Comparison of ENCODE assay signal across 9 cellular contexts in genomic region chr1:198168180-198168579, GRCh38. TPM values are rescaled to one million over a fixed set of nuclear protein-coding genes. Genes with fewer than 3 reads are reported as not detected.
DNase-seq lines count a peak whose midpoint lies in the region; ATAC-seq and TF ChIP-seq lines count a peak whose summit lies in the region.
"Had no signal": no experiment of that assay in that cellular context is flagged by ENCODE, and none has a peak within 500 bp of the region (broad histone marks: within the 10 kb centered on the region; RNA-seq: fewer than 3 reads in every experiment).

No MANE protein-coding gene starts in this region.

- H3K27ac Mint-ChIP-seq in CD8-positive, alpha-beta T cell: peak overlapping the region; percentile 97
- H3K27ac Mint-ChIP-seq in activated B cell treated with CpG ODN at 0.5 μM for 24 hours (peak overlapping the region; percentile 79), endothelial cell (ENCODE audit: unreplicated experiment) (no peak overlapping the region)

- no peak for DNase-seq in CD8-positive, alpha-beta T cell
- DNase-seq in activated B cell treated with CpG ODN at 0.5 μM for 24 hours (no peak), right cardiac atrium (no peak), coronary artery (ENCODE audit: low spot score) (no peak), endothelial cell (ENCODE audit: low spot score) (no peak), iPS-NIHi11 (ENCODE audit: low spot score) (no peak), occipital lobe (lab: John Stamatoyannopoulos, UW) (no peak)
- DNase-seq: NCI-H2081 treated with DMSO at 0.1 percent for 48 hours had no signal

- peak overlapping the region; percentile 14 for H3K27ac ChIP-seq in CD8-positive, alpha-beta T cell (ENCODE audit: low read depth, low read length)
- H3K27ac ChIP-seq in right cardiac atrium (ENCODE audit: low read length) (peak overlapping the region; percentile 13), coronary artery (no peak overlapping the region)

- no peaks in the 10 kb centered on the region for H3K9me3 ChIP-seq in CD8-positive, alpha-beta T cell (ENCODE audit: low read length)
- no peaks in the 10 kb centered on the region for H3K9me3 ChIP-seq in right cardiac atrium (ENCODE audit: control insufficient read depth, low read length)

- CTCF ChIA-PET in CD8-positive, alpha-beta T cell (lab: Charles Lee): interaction anchor here (1.1 to 3.1 kb wide), 4 partner anchors 10 to 31 kb away, joined by 3 to 12 read pairs (median 4); no protein-coding TSS in a partner anchor
- CTCF ChIA-PET in activated B cell treated with CpG ODN at 0.5 μM for 24 hours (lab: Charles Lee): no interaction called here

- intact Hi-C loops in CD8-positive, alpha-beta T cell (cut with DNase I, micrococcal nuclease): no loop called here
- intact Hi-C loops in activated B cell treated with CpG ODN at 0.5 μM for 24 hours (cut with micrococcal nuclease): loop anchor here (1.0 kb wide), 1 partner anchor 9 kb away; no protein-coding TSS in a partner anchor
- intact Hi-C loops in right cardiac atrium (cut with DNase I): loop anchor here in 1 of 4 donors (10.0 kb wide), 1 partner anchor 97 kb away; no protein-coding TSS in a partner anchor

- H3K27me3 ChIP-seq in CD8-positive, alpha-beta T cell (ENCODE audit: insufficient read depth, low read length): no peaks in the 10 kb centered on the region
- H3K27me3 ChIP-seq in right cardiac atrium (ENCODE audit: control insufficient read depth, insufficient read depth): no peaks in the 10 kb centered on the region

- no peaks in the 10 kb centered on the region for H3K27me3 Mint-ChIP-seq in CD8-positive, alpha-beta T cell (ENCODE audit: low read depth)
- H3K27me3 Mint-ChIP-seq in activated B cell treated with CpG ODN at 0.5 μM for 24 hours: no peaks in the 10 kb centered on the region
- peaks cover 1% of the 10 kb centered on the region for H3K27me3 Mint-ChIP-seq in endothelial cell (ENCODE audit: unreplicated experiment)

- H3K36me3 Mint-ChIP-seq in CD8-positive, alpha-beta T cell: peaks cover 2% of the 10 kb centered on the region
- H3K36me3 Mint-ChIP-seq in activated B cell treated with CpG ODN at 0.5 μM for 24 hours (ENCODE audit: low read depth) (no peaks in the 10 kb centered on the region), endothelial cell (ENCODE audit: low read depth, unreplicated experiment) (no peaks in the 10 kb centered on the region)

- WGBS in right cardiac atrium: 71% methylated on average over 2 of the region's 2 CpGs

- H3K4me1 Mint-ChIP-seq in CD8-positive, alpha-beta T cell (ENCODE audit: low read depth): peaks cover 93% of the 10 kb centered on the region
- H3K4me1 Mint-ChIP-seq in activated B cell treated with CpG ODN at 0.5 μM for 24 hours (peaks cover 74% of the 10 kb centered on the region), endothelial cell (ENCODE audit: unreplicated experiment) (peaks cover 47% of the 10 kb centered on the region)

- ATAC-seq in CD8-positive, alpha-beta T cell: no peak
- peak; percentile 22 for ATAC-seq in GM21529 (IDR thresholded peaks at IDR 0.05; ENCODE audit: unreplicated experiment)
- ATAC-seq in activated B cell treated with CpG ODN at 0.5 μM for 24 hours (ENCODE audit: low read depth): peak; percentile 41
- no peak for ATAC-seq in right cardiac atrium

- no peak for TF ChIP-seq CTCF in CD8-positive, alpha-beta T cell (IDR thresholded peaks at IDR 0.05)
- TF ChIP-seq CTCF in activated B cell treated with CpG ODN at 0.5 μM for 24 hours (IDR thresholded peaks at IDR 0.05) (no peak), coronary artery (IDR thresholded peaks at IDR 0.05) (no peak), endothelial cell (IDR thresholded peaks at IDR 0.05; ENCODE audit: unreplicated experiment) (no peak)

- peak overlapping the region; percentile 73 for H3K4me3 Mint-ChIP-seq in CD8-positive, alpha-beta T cell
- H3K4me3 Mint-ChIP-seq in activated B cell treated with CpG ODN at 0.5 μM for 24 hours: no peak overlapping the region
- no peak overlapping the region for H3K4me3 Mint-ChIP-seq in endothelial cell (ENCODE audit: unreplicated experiment)

- POLR2A ChIA-PET in CD8-positive, alpha-beta T cell (lab: Charles Lee): interaction anchor here (0.7 to 2.4 kb wide), 5 partner anchors 10 to 18 kb away, joined by 3 to 16 read pairs (median 4); no protein-coding TSS in a partner anchor
- POLR2A ChIA-PET in activated B cell treated with CpG ODN at 0.5 μM for 24 hours (lab: Charles Lee): interaction anchor here (3.3 kb wide), 1 partner anchor 10 kb away, joined by 15 read pairs; no protein-coding TSS in a partner anchor

- H3K4me1 ChIP-seq in CD8-positive, alpha-beta T cell (ENCODE audit: insufficient read depth, low read length): peaks cover 93% of the 10 kb centered on the region
- peaks cover 27% of the 10 kb centered on the region for H3K4me1 ChIP-seq in right cardiac atrium (ENCODE audit: control insufficient read depth, insufficient read depth, low read length)

- no peaks in the 10 kb centered on the region for H3K9me3 Mint-ChIP-seq in CD8-positive, alpha-beta T cell
- H3K9me3 Mint-ChIP-seq in activated B cell treated with CpG ODN at 0.5 μM for 24 hours (no peaks in the 10 kb centered on the region), endothelial cell (ENCODE audit: unreplicated experiment) (no peaks in the 10 kb centered on the region)

- no peaks in the 10 kb centered on the region for H3K36me3 ChIP-seq in CD8-positive, alpha-beta T cell (ENCODE audit: insufficient read depth, low read length)

- no peak overlapping the region for H3K4me3 ChIP-seq in CD8-positive, alpha-beta T cell (ENCODE audit: low read depth, low read length)
- no peak overlapping the region for H3K4me3 ChIP-seq in right cardiac atrium (ENCODE audit: low read length)
- no peak overlapping the region for H3K4me3 ChIP-seq in coronary artery

RNA-seq across cellular contexts. Expression of gene NEK7, which starts 11.4 kb away (rescaled TPM):
- 10 to 100 TPM; 12.1 to 16.1 TPM for total RNA-seq in CD8-positive, alpha-beta T cell
- total RNA-seq in activated B cell treated with CpG ODN at 0.5 μM for 24 hours (28.3 and 33.5 TPM in 2 replicates), right cardiac atrium (100 to 1,000 TPM; 168 to 276 (median 179) TPM), endothelial cell (ENCODE audit: unreplicated experiment) (44.9 TPM), occipital lobe (24.6 TPM)
- polyA plus RNA-seq in right cardiac atrium: 57.6 TPM

Comparison
In these comparisons a context has a peak if more than half of its experiments do, and no peak if none do; other contexts are left out.
1. ATAC-seq: peak in GM21529 (single experiment) and activated B cell treated with CpG ODN at 0.5 μM for 24 hours (single experiment); none in CD8-positive, alpha-beta T cell (single experiment) and right cardiac atrium (0 of 2).
2. H3K27ac ChIP-seq: peak in CD8-positive, alpha-beta T cell (single experiment) and right cardiac atrium (single experiment); none in coronary artery (0 of 2).